In genomic region chr19:14135985-14136508, GRCh38 we compare ENCODE assay signal across 8 cellular contexts. TPM values are rescaled to one million over a fixed set of nuclear protein-coding genes. Genes with fewer than 3 reads are reported as not detected.
DNase-seq lines count a peak whose midpoint lies in the region; ATAC-seq and TF ChIP-seq lines count a peak whose summit lies in the region.

No MANE protein-coding gene starts in this region.

- intact Hi-C loops in esophagus muscularis mucosa (cut with DNase I), result loop anchor here (5.0 kb wide), 1 partner anchor 64 kb away; the partner anchor contains the start of gene MISP3
- intact Hi-C loops in psoas muscle (cut with DNase I), result loop anchor here in 1 of 2 donors (1.0 to 5.0 kb wide), 4 partner anchors 21 to 259 kb away; partner anchors contain the start of genes MISP3 and NANOS3

- H3K36me3 ChIP-seq in OCI-LY1 (ENCODE audit: insufficient read depth, low read length) (peaks cover 22% of the 10 kb centered on the region), esophagus muscularis mucosa (no peaks in the 10 kb centered on the region), psoas muscle (ENCODE audit: insufficient read depth in 1 of 2, low read depth in 1 of 2) (no peaks in the 10 kb centered on the region)

- H3K9me3 ChIP-seq in OCI-LY1 (ENCODE audit: low read length), result no peaks in the 10 kb centered on the region
- no peaks in the 10 kb centered on the region for H3K9me3 ChIP-seq in esophagus muscularis mucosa
- H3K9me3 ChIP-seq in psoas muscle, result no peaks in the 10 kb centered on the region

- no peaks in the 10 kb centered on the region for H4K20me1 ChIP-seq in OCI-LY1 (ENCODE audit: insufficient read depth, low read length)

- H3K4me2 ChIP-seq in OCI-LY1 (ENCODE audit: low read length), result peak overlapping the region; percentile 97

- H3F3A ChIP-seq in OCI-LY1 (ENCODE audit: insufficient read depth, low read length), result no peaks in the 10 kb centered on the region

- H3K27me3 ChIP-seq in OCI-LY1 (ENCODE audit: insufficient read depth, low read length), result no peaks in the 10 kb centered on the region
- H3K27me3 ChIP-seq in esophagus muscularis mucosa, result no peaks in the 10 kb centered on the region
- H3K27me3 ChIP-seq in psoas muscle (ENCODE audit: insufficient read depth in 3 of 3, low read length in 2 of 3), result no peaks in the 10 kb centered on the region

- 4% methylated on average over 17 of the region's 38 CpGs for WGBS in esophagus muscularis mucosa
- 0 to 1% (median 0%) methylated on average over 27 to 38 of the region's 38 CpGs for WGBS in psoas muscle, 3 donors

- H3K4me3 ChIP-seq in GM12864 (ENCODE audit: low read depth, low read length) (peak overlapping the region; percentile 97), OCI-LY1 (ENCODE audit: low read depth, low read length, poor library complexity, severe bottlenecking) (peak overlapping the region; percentile 85), esophagus muscularis mucosa (peak overlapping the region; percentile 56 to 74 (median 67)), psoas muscle (peak overlapping the region; percentile 79)

- no peak overlapping the region for H2AFZ ChIP-seq in OCI-LY1 (ENCODE audit: low read length)

- TF ChIP-seq POLR2A in esophagus muscularis mucosa (IDR thresholded peaks at IDR 0.05; ENCODE audit: low read depth), result no peak

- no peak for TF ChIP-seq EP300 in esophagus muscularis mucosa (IDR thresholded peaks at IDR 0.05)

- H3K9ac ChIP-seq in OCI-LY1 (ENCODE audit: low read length), result peak overlapping the region; percentile 88

- no peak for TF ChIP-seq CTCF in GM12864 (IDR thresholded peaks at IDR 0.05; ENCODE audit: low read depth, low read length, missing control alignments)
- no peak for TF ChIP-seq CTCF in OCI-LY1 (IDR thresholded peaks at IDR 0.05; ENCODE audit: low read length)
- no peak for TF ChIP-seq CTCF in esophagus muscularis mucosa (IDR thresholded peaks at IDR 0.05)
- TF ChIP-seq CTCF in psoas muscle (IDR thresholded peaks at IDR 0.05), result no peak

- DNase-seq in GM12864 (ENCODE audit: low read depth) (no peak), esophagus muscularis mucosa (ENCODE audit: extremely low spot score) (no peak), psoas muscle (peak in 1 of 2 donors; percentile 66), NCI-H345 treated with DMSO at 0.1 percent for 48 hours (lab: John Stamatoyannopoulos, UW; ENCODE audit: unreplicated experiment) (no peak), DMS79 (lab: John Stamatoyannopoulos, UW) (no peak), NCI-H2107 (lab: John Stamatoyannopoulos, UW) (no peak)
- no peak for DNase-seq in stimulated activated naive CD4-positive, alpha-beta T cell treated with Interleukin-2 at 50 U/mL for 16 hours (lab: John Stamatoyannopoulos, UW)

- H3K79me2 ChIP-seq in OCI-LY1 (ENCODE audit: insufficient read depth, low read length), result peaks cover 19% of the 10 kb centered on the region

- H3K4me1 ChIP-seq in OCI-LY1 (ENCODE audit: insufficient read depth, low read length, severe bottlenecking), result peaks cover 31% of the 10 kb centered on the region
- H3K4me1 ChIP-seq in esophagus muscularis mucosa, result peaks cover 26 to 35% (median 33%) of the 10 kb centered on the region in 4 donors
- H3K4me1 ChIP-seq in psoas muscle, result peaks cover 25% of the 10 kb centered on the region

- no peaks in the 10 kb centered on the region for H3K9me2 ChIP-seq in OCI-LY1 (ENCODE audit: low read depth, low read length)

- peak overlapping the region; percentile 33 for H3K27ac ChIP-seq in OCI-LY1 (ENCODE audit: low read depth, low read length, poor library complexity, severe bottlenecking)
- peak overlapping the region in 3 of 4 donors; percentile 59 to 85 (median 78) for H3K27ac ChIP-seq in esophagus muscularis mucosa (replicated peaks in 1 of 4)
- H3K27ac ChIP-seq in psoas muscle, result peak overlapping the region; percentile 98

- ATAC-seq in psoas muscle, result no peak

RNA-seq across cellular contexts. Expression of gene ASF1B, which starts 0.3 kb away (rescaled TPM):
- total RNA-seq in esophagus muscularis mucosa (1 to 10 TPM in 1 of 4 donors, under 1 TPM in 2, not detected in 1; 0.63 to 1.3 (median 0.65) TPM), psoas muscle (1 to 10 TPM in 1 of 4 donors, under 1 TPM in 2, not detected in 1; 0.63 to 6.0 (median 0.84) TPM)
- polyA plus RNA-seq in psoas muscle, result 1 to 10 TPM in 2 of 3 donors, under 1 TPM in 1; 0.20 to 1.2 (median 1.0) TPM

RNA-seq across cellular contexts. Expression of gene PRKACA, which starts 18.5 kb away (rescaled TPM):
- 100 to 1,000 TPM in 2 of 4 donors, 10 to 100 TPM in 2; 76.0 to 125 (median 93.3) TPM for total RNA-seq in esophagus muscularis mucosa
- 100 to 1,000 TPM; 209 to 509 (median 312) TPM for total RNA-seq in psoas muscle
- polyA plus RNA-seq in psoas muscle, result 100 to 1,000 TPM in 2 of 3 donors, 10 to 100 TPM in 1; 99.3 to 208 (median 135) TPM

RNA-seq across cellular contexts. Expression of gene SAMD1, which starts 45.5 kb away (rescaled TPM):
- total RNA-seq in esophagus muscularis mucosa (10 to 100 TPM; 24.1 to 75.6 (median 48.8) TPM), psoas muscle (10 to 100 TPM; 27.3 to 54.4 (median 39.6) TPM)
- polyA plus RNA-seq in psoas muscle, result 10 to 100 TPM; 39.9 to 99.9 (median 60.4) TPM

RNA-seq across cellular contexts. Expression of gene C19orf67, which starts 50.5 kb away (rescaled TPM):
- total RNA-seq in esophagus muscularis mucosa (not detected), psoas muscle (not detected)
- polyA plus RNA-seq in psoas muscle, result not detected

Comparison
In these comparisons a context has a peak if more than half of its experiments do, and no peak if none do; other contexts are left out.
1. H3K27ac ChIP-seq: peak in every context shown above with its lines; median percentile 98 in psoas muscle; 78 in esophagus muscularis mucosa; 33 in OCI-LY1.